ENCODE assay signal across 8 cellular contexts in the genomic region with DNA sequence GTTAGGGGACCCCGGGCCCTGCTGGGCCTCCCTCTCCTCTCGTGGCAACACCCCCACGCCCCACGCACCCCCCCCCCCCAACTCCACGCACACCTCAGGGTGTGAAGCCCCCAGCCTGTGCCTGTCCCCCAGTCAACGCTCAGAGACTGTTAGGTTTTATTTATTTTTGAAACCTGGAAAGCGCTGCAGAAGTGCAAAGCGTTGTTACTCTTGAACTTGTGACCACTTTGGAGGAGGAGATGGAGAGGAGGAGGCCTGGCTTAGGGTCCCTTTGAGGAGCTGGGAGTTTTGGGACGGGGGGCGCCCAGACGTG. TPM values are rescaled to one million over a fixed set of nuclear protein-coding genes. Genes with fewer than 3 reads are reported as not detected.
DNase-seq lines count a peak whose midpoint lies in the region; ATAC-seq, FAIRE-seq and TF ChIP-seq lines count a peak whose summit lies in the region.

No MANE protein-coding gene starts in this region.

- H3K4me1 Mint-ChIP-seq in activated naive CD4-positive, alpha-beta T cell treated with anti-CD3 and anti-CD28 coated beads, Interleukin-2, amount 10 ng/mL, durations not matched to agents 7 days and 5 days: peaks cover 72% of the 10 kb centered on the region

- H3K27ac ChIP-seq in lung (ENCODE audit: low read depth in 1 of 2, low read length in 1 of 2) (peak overlapping the region; percentile 98 to 99), upper lobe of right lung (peak overlapping the region; percentile 98)

- H3K9me3 Mint-ChIP-seq in activated naive CD4-positive, alpha-beta T cell treated with anti-CD3 and anti-CD28 coated beads, Interleukin-2, amount 10 ng/mL, durations not matched to agents 7 days and 5 days: no peaks in the 10 kb centered on the region

- H3K27me3 ChIP-seq in bronchial epithelial cell (ENCODE audit: control insufficient read depth, insufficient read depth, low read length): no peaks in the 10 kb centered on the region
- no peaks in the 10 kb centered on the region for H3K27me3 ChIP-seq in lung (ENCODE audit: control insufficient read depth, insufficient read depth)
- no peaks in the 10 kb centered on the region for H3K27me3 ChIP-seq in upper lobe of right lung

- TF ChIP-seq CTCF in bronchial epithelial cell (IDR thresholded peaks at IDR 0.05; ENCODE audit: insufficient read depth, low read length, severe bottlenecking): no peak
- TF ChIP-seq CTCF in lung (IDR thresholded peaks at IDR 0.05; ENCODE audit: control extremely low read depth, extremely low read depth): no peak
- TF ChIP-seq CTCF in upper lobe of right lung (IDR thresholded peaks at IDR 0.05): no peak

- peak overlapping the region; percentile 99 for H3K27ac Mint-ChIP-seq in activated naive CD4-positive, alpha-beta T cell treated with anti-CD3 and anti-CD28 coated beads, Interleukin-2, amount 10 ng/mL, durations not matched to agents 7 days and 5 days

- intact Hi-C loops in upper lobe of right lung (cut with DNase I): no loop called here

- peaks cover 11 to 13% of the 10 kb centered on the region in 2 donors for H3K4me1 ChIP-seq in lung (ENCODE audit: control insufficient read depth in 2 of 2, insufficient read depth in 2 of 2, low read length in 2 of 2)
- peaks cover 63% of the 10 kb centered on the region for H3K4me1 ChIP-seq in upper lobe of right lung

- H3K27me3 Mint-ChIP-seq in activated naive CD4-positive, alpha-beta T cell treated with anti-CD3 and anti-CD28 coated beads, Interleukin-2, amount 10 ng/mL, durations not matched to agents 7 days and 5 days: peaks cover 4% of the 10 kb centered on the region

- H3K36me3 Mint-ChIP-seq in activated naive CD4-positive, alpha-beta T cell treated with anti-CD3 and anti-CD28 coated beads, Interleukin-2, amount 10 ng/mL, durations not matched to agents 7 days and 5 days: peaks cover 43% of the 10 kb centered on the region

- H3K4me3 Mint-ChIP-seq in activated naive CD4-positive, alpha-beta T cell treated with anti-CD3 and anti-CD28 coated beads, Interleukin-2, amount 10 ng/mL, durations not matched to agents 7 days and 5 days: peak overlapping the region; percentile 99

- H3K4me3 ChIP-seq in bronchial epithelial cell (ENCODE audit: low read depth, low read length): peak overlapping the region; percentile 35
- peak overlapping the region; percentile 82 for H3K4me3 ChIP-seq in lung
- peak overlapping the region; percentile 72 for H3K4me3 ChIP-seq in upper lobe of right lung

- no peak for DNase-seq in activated naive CD4-positive, alpha-beta T cell treated with anti-CD3 and anti-CD28 coated beads, Interleukin-2, amount 10 ng/mL, durations not matched to agents 7 days and 5 days
- no peak for DNase-seq in activated naive CD4-positive, alpha-beta T cell treated with Interleukin-2 at 50 U/mL for 16 hours
- DNase-seq in bronchial epithelial cell (ENCODE audit: low read depth): no peak
- DNase-seq in lung (ENCODE audit: low spot score): no peak
- DNase-seq in upper lobe of right lung: no peak
- DNase-seq in NCI-H2107 treated with DMSO at 0.1 percent for 48 hours (lab: John Stamatoyannopoulos, UW; ENCODE audit: unreplicated experiment): no peak

- H3K9me3 ChIP-seq in lung (ENCODE audit: control insufficient read depth in 2 of 2, insufficient read depth in 1 of 2, low read length in 1 of 2) (no peaks in the 10 kb centered on the region), upper lobe of right lung (no peaks in the 10 kb centered on the region)

- ATAC-seq in lung (ENCODE audit: insufficient read depth, low FRiP score) (no peak), upper lobe of right lung (no peak), HG03432 (IDR thresholded peaks at IDR 0.05; ENCODE audit: unreplicated experiment) (no peak), GM18907 (IDR thresholded peaks at IDR 0.05; ENCODE audit: unreplicated experiment) (no peak)

- 0% methylated on average over 8 to 11 of the region's 11 CpGs for WGBS in lung, 2 donors

- CTCF ChIA-PET in activated naive CD4-positive, alpha-beta T cell treated with anti-CD3 and anti-CD28 coated beads, Interleukin-2, amount 10 ng/mL, durations not matched to agents 7 days and 5 days (lab: Charles Lee): interaction anchor here (1.0 to 5.2 kb wide), 7 partner anchors 9 to 80 kb away, joined by 3 to 35 read pairs (median 8); a partner anchor contains a TSS

- peaks cover 10% of the 10 kb centered on the region for H3K36me3 ChIP-seq in bronchial epithelial cell (ENCODE audit: control insufficient read depth, insufficient read depth, low read length)
- peaks cover 0 to 9% of the 10 kb centered on the region in 2 donors for H3K36me3 ChIP-seq in lung (ENCODE audit: control insufficient read depth in 2 of 2, insufficient read depth in 2 of 2, low read length in 2 of 2)
- H3K36me3 ChIP-seq in upper lobe of right lung: peaks cover 25% of the 10 kb centered on the region

- FAIRE-seq in bronchial epithelial cell (lab: Jason Lieb, UNC): no peak

RNA-seq across cellular contexts. Expression of a gene that starts 0.9 kb away (rescaled TPM):
- 6.3 and 13.3 TPM in 2 replicates for total RNA-seq in bronchial epithelial cell
- total RNA-seq in lung: 10 to 100 TPM; 25.4 to 47.1 TPM
- 10 to 100 TPM; 11.5 to 34.0 TPM for polyA plus RNA-seq in lung
- 56.4 TPM for total RNA-seq in upper lobe of right lung

RNA-seq across cellular contexts. Expression of a gene that starts 54.8 kb away (rescaled TPM):
- total RNA-seq in bronchial epithelial cell (3.2 and 5.3 TPM in 2 replicates), lung (10 to 100 TPM; 35.0 to 35.4 TPM), upper lobe of right lung (24.3 TPM)
- polyA plus RNA-seq in lung: 10 to 100 TPM; 12.6 to 24.2 TPM
